9 cellular contexts compared by ENCODE assay signal in genomic region chr1:244050835-244051444, GRCh38. TPM values are rescaled to one million over a fixed set of nuclear protein-coding genes. Genes with fewer than 3 reads are reported as not detected.
DNase-seq lines count a peak whose midpoint lies in the region; ATAC-seq, FAIRE-seq and TF ChIP-seq lines count a peak whose summit lies in the region.
"Had no signal": no experiment of that assay in that cellular context is flagged by ENCODE, and none has a peak within 500 bp of the region (broad histone marks: within the 10 kb centered on the region; RNA-seq: fewer than 3 reads in every experiment).

TSS of gene ZBTB18 (plus strand) at chr1:244051283. CDS start at chr1:244051432, 149 bp downstream.

- H4K20me1 ChIP-seq in K562 (replicated peaks; ENCODE audit: control insufficient read depth, insufficient read depth, low read length): peaks cover 15% of the 10 kb centered on the region; the same call in 1 of the 2 replicates

- H3K27me3 ChIP-seq in K562 (ENCODE audit: control insufficient read depth in 2 of 2, insufficient read depth in 2 of 2, low read length in 2 of 2) (peaks cover 19 to 22% of the 10 kb centered on the region in 2 experiments), iPS-18a (ENCODE audit: control insufficient read depth, insufficient read depth, low read length) (peaks cover 26% of the 10 kb centered on the region), gastrocnemius medialis (no peaks in the 10 kb centered on the region)

- BruUV-seq in K562 (replicated peaks; lab: Mats Ljungman, UMichigan): no TSS peak

- CTCF ChIA-PET in K562 (lab: Yijun Ruan, JAX; ENCODE audit: low intra/inter-chr PET ratio): no interaction called here

- H3K4me2 ChIP-seq in K562 (ENCODE audit: insufficient read depth, low read length): peak within 1 kb of the TSS; percentile 44; the same call in 1 of the 2 replicates

- peaks cover 21% of the 10 kb centered on the region for H3K4me1 Mint-ChIP-seq in activated T-cell treated with anti-CD3 and anti-CD28 coated beads, Interleukin-2, amount 50 U/mL, for 24 hours (ENCODE audit: low read depth)

- 8% methylated on average over 4 of the region's 4 CpGs for WGBS in K562 (ENCODE audit: insufficient coverage, low coverage, missing lambda C conversion rate)

- TF ChIP-seq POLR2A in K562 (conservative IDR thresholded peaks at IDR 0.05) (no peak), gastrocnemius medialis (IDR thresholded peaks at IDR 0.05) (peak; percentile 42 to 75)

- no peak for FAIRE-seq in K562 (lab: Jason Lieb, UNC)

- TF ChIP-seq RAD21 in K562 (CRISPR knock-in tag; conservative IDR thresholded peaks at IDR 0.05 in 1 of 2, IDR thresholded peaks at IDR 0.05 in 1 of 2): no peak

- peaks cover 3% of the 10 kb centered on the region for H3K9me1 ChIP-seq in K562 (ENCODE audit: control insufficient read depth, insufficient read depth, low read length)

- H3K36me3 ChIP-seq in K562 (ENCODE audit: control insufficient read depth, insufficient read depth, low read length) (no peaks in the 10 kb centered on the region), iPS-18a (ENCODE audit: control insufficient read depth, low read depth, low read length) (peaks cover 13% of the 10 kb centered on the region), gastrocnemius medialis (peaks cover 0 to 21% of the 10 kb centered on the region in 2 donors)

- no peaks in the 10 kb centered on the region for H3K9me3 ChIP-seq in K562 (replicated peaks; ENCODE audit: control insufficient read depth, insufficient read depth, low read depth, low read length)
- no peaks in the 10 kb centered on the region for H3K9me3 ChIP-seq in iPS-18a (ENCODE audit: control insufficient read depth, low read depth, low read length)
- H3K9me3 ChIP-seq in gastrocnemius medialis: no peaks in the 10 kb centered on the region

- H3K4me3 Mint-ChIP-seq in activated T-cell treated with anti-CD3 and anti-CD28 coated beads, Interleukin-2, amount 50 U/mL, for 24 hours: peak within 1 kb of the TSS; percentile 89
- H3K4me3 Mint-ChIP-seq: nephron had no signal

- H3K4me1 ChIP-seq in K562 (replicated peaks in 1 of 2; ENCODE audit: control insufficient read depth in 2 of 2, insufficient read depth in 2 of 2, low read length in 2 of 2): peaks cover 13 to 16% of the 10 kb centered on the region in 2 experiments
- H3K4me1 ChIP-seq in iPS-18a (ENCODE audit: control insufficient read depth, low read depth, low read length): peaks cover 30% of the 10 kb centered on the region
- peaks cover 32 to 52% of the 10 kb centered on the region in 2 donors for H3K4me1 ChIP-seq in gastrocnemius medialis

- no peak within 1 kb of the TSS for H3K27ac ChIP-seq in K562 (ENCODE audit: extremely low read depth, low read depth, low read length)
- no peak within 1 kb of the TSS for H3K27ac ChIP-seq in iPS-18a (ENCODE audit: low read length)
- H3K27ac ChIP-seq in gastrocnemius medialis: peak within 1 kb of the TSS; percentile 75 to 90 (median 86)

- H2AFZ ChIP-seq in K562 (ENCODE audit: low read depth, low read length): no peak within 1 kb of the TSS

- peak within 1 kb of the TSS; percentile 94 for H3K27ac Mint-ChIP-seq in activated T-cell treated with anti-CD3 and anti-CD28 coated beads, Interleukin-2, amount 50 U/mL, for 24 hours

- H3K79me2 ChIP-seq in K562 (ENCODE audit: control insufficient read depth, insufficient read depth, low read length): no peaks in the 10 kb centered on the region

- H3K9ac ChIP-seq in K562 (ENCODE audit: insufficient read depth in 1 of 2, low read depth in 2 of 2, low read length in 2 of 2) (no peak within 1 kb of the TSS), iPS-18a (ENCODE audit: low read length) (no peak within 1 kb of the TSS)

- no peaks in the 10 kb centered on the region for H3K27me3 Mint-ChIP-seq in activated T-cell treated with anti-CD3 and anti-CD28 coated beads, Interleukin-2, amount 50 U/mL, for 24 hours

- no peak for TF ChIP-seq EP300 in K562 (IDR thresholded peaks at IDR 0.05; ENCODE audit: low read length)

- H3K36me3 Mint-ChIP-seq in activated T-cell treated with anti-CD3 and anti-CD28 coated beads, Interleukin-2, amount 50 U/mL, for 24 hours (ENCODE audit: low read depth): peaks cover 15% of the 10 kb centered on the region

- no peak for DNase-seq in activated T-cell treated with anti-CD3 and anti-CD28 coated beads, Interleukin-2, amount 50 U/mL, for 24 hours
- DNase-seq in activated T-cell treated with anti-CD3 and anti-CD28 coated beads, Interleukin-2, amount 50 U/mL, for 1 hour: no peak
- DNase-seq in NCI-H510A treated with DMSO at 0.1 percent for 48 hours (lab: John Stamatoyannopoulos, UW): peak; percentile 79
- DNase-seq in K562 (ENCODE audit: extremely low read depth in 1 of 4, low spot score in 3 of 4): no peak
- peak; percentile 30 to 59 for DNase-seq in gastrocnemius medialis
- DNase-seq in activated CD4-positive, CD25-positive, alpha-beta regulatory T cell (lab: John Stamatoyannopoulos, UW): no peak
- DNase-seq in HK-2 (ENCODE audit: unreplicated experiment): no peak

- H3K4me3 ChIP-seq in K562 (no peak within 1 kb of the TSS), iPS-18a (ENCODE audit: low read length) (peak within 1 kb of the TSS; percentile 77), gastrocnemius medialis (peak within 1 kb of the TSS; percentile 65 to 72 (median 70))

- POLR2A ChIA-PET in K562 (lab: Yijun Ruan, JAX): interaction anchor here (0.8 to 1.1 kb wide), 2 partner anchors 12 to 14 kb away, joined by 3 to 4 read pairs; no protein-coding TSS in a partner anchor

- ATAC-seq in K562: no peak
- peak; percentile 25 to 29 for ATAC-seq in gastrocnemius medialis

- TF ChIP-seq CTCF in K562 (IDR thresholded peaks at IDR 0.05 in 2 of 3, conservative IDR thresholded peaks at IDR 0.05 in 1 of 3; ENCODE audit: insufficient read depth in 2 of 3, low read depth in 1 of 3, low read length in 3 of 3): no peak
- no peak for TF ChIP-seq CTCF in gastrocnemius medialis (IDR thresholded peaks at IDR 0.05 in 4 of 5, conservative IDR thresholded peaks at IDR 0.05 in 1 of 5)

- in situ Hi-C loops in K562 (cut with MboI): no loop called here
- in situ Hi-C loops in gastrocnemius medialis (cut with MboI; ENCODE audit: low sequenced_read_pairs in 4 of 4): loop anchor here in 1 of 4 donors (25.0 kb wide), 1 partner anchor 186 kb away; no protein-coding TSS in a partner anchor

- intact Hi-C loops in K562 (cut with micrococcal nuclease): no loop called here
- intact Hi-C loops in gastrocnemius medialis (cut with DNase I; ENCODE audit: low total_unique reads): no loop called here

- no peaks in the 10 kb centered on the region for H3K9me3 Mint-ChIP-seq in activated T-cell treated with anti-CD3 and anti-CD28 coated beads, Interleukin-2, amount 50 U/mL, for 24 hours
- H3K9me3 Mint-ChIP-seq: nephron had no signal

TF ChIP-seq in K562, 482 proteins besides CTCF, POLR2A, EP300 and RAD21 (continues in another document):
- no peak for TF ChIP-seq RBM17 (IDR thresholded peaks at IDR 0.05; ENCODE audit: borderline replicate concordance, low read depth, low read length)
- peak; percentile 38 for TF ChIP-seq BMI1 (IDR thresholded peaks at IDR 0.05; ENCODE audit: low read length)
- TF ChIP-seq, protein P1, sequence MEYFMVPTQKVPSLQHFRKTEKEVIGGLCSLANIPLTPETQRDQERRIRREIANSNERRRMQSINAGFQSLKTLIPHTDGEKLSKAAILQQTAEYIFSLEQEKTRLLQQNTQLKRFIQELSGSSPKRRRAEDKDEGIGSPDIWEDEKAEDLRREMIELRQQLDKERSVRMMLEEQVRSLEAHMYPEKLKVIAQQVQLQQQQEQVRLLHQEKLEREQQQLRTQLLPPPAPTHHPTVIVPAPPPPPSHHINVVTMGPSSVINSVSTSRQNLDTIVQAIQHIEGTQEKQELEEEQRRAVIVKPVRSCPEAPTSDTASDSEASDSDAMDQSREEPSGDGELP (CRISPR knock-in tag; IDR thresholded peaks at IDR 0.05; ENCODE audit: borderline replicate concordance): no peak

RNA-seq across cellular contexts. Expression of gene ZBTB18, which starts in this region (rescaled TPM):
- total RNA-seq in K562 (2011; cell fraction: chromatin; rRNA removed; ENCODE audit: low replicate concordance): 4.1 and 7.6 TPM in 2 replicates
- 3.3 and 4.6 TPM in 2 replicates for total RNA-seq in K562 (2011; cell fraction: nucleolus; rRNA removed)
- 4.4 and 4.8 TPM in 2 replicates for total RNA-seq in K562 (2011; cell fraction: nucleoplasm; rRNA removed)
- total RNA-seq in K562 (2014; rRNA removed) (1.4 and 1.5 TPM in 2 replicates), K562 (2014; rRNA removed; fragmentation: Illumina TruSeq; extraction: Trizol) (1.6 and 2.0 TPM in 2 replicates), K562 (2015; rRNA removed; fragmentation: Illumina TruSeq; extraction: Trizol) (1.6 and 1.7 TPM in 2 replicates), K562 (2021) (2.1 and 2.2 TPM in 2 replicates), gastrocnemius medialis (10 to 100 TPM; 48.2 to 60.7 (median 55.5) TPM)
- polyA plus RNA-seq in K562 (2011; rRNA removed) (2.6 TPM in 2 replicates), K562 (2014; fragmentation: Illumina TruSeq; extraction: Trizol) (1.6 TPM in 2 replicates), K562 (2014; fragmentation: Nextera tagmentation; extraction: Ambion mirVana) (under 1 TPM; 0.13 to 0.24 TPM), K562 (2014; rRNA removed) (1.7 and 1.8 TPM in 2 replicates)
- polyA plus RNA-seq in K562 (2011; cell fraction: cytosol; rRNA removed): 1.6 and 1.8 TPM in 2 replicates
- polyA plus RNA-seq in K562 (2011; cell fraction: nucleus; rRNA removed): 6.9 and 7.8 TPM in 2 replicates
- polyA plus RNA-seq in K562 (2012): 1.3 and 1.4 TPM in 2 replicates
- 3.7 and 4.1 TPM in 2 replicates for polyA minus RNA-seq in K562 (2011; rRNA and poly(A)+ RNA removed)
- polyA minus RNA-seq in K562 (2011; cell fraction: cytosol; rRNA and poly(A)+ RNA removed): 1.7 and 2.6 TPM in 2 replicates
- 2.6 and 4.3 TPM in 2 replicates for polyA minus RNA-seq in K562 (2011; cell fraction: nucleus; rRNA and poly(A)+ RNA removed)

Comparison
In these comparisons a context has a peak if more than half of its experiments do, and no peak if none do; other contexts are left out.
1. RNA of gene ZBTB18 (total RNA-seq): 48.2 to 60.7 TPM in gastrocnemius medialis; 1.4 to 7.6 TPM in K562; every median in the first group is over 4 times any median in the second.
2. DNase-seq: peak in NCI-H510A treated with DMSO at 0.1 percent for 48 hours (single experiment) and gastrocnemius medialis (2 of 2); none in activated T-cell treated with anti-CD3 and anti-CD28 coated beads, Interleukin-2, amount 50 U/mL, for 24 hours (single experiment), activated T-cell treated with anti-CD3 and anti-CD28 coated beads, Interleukin-2, amount 50 U/mL, for 1 hour (single experiment), K562 (0 of 4), activated CD4-positive, CD25-positive, alpha-beta regulatory T cell (0 of 4) and HK-2 (single experiment).
3. H3K27ac ChIP-seq: peak in gastrocnemius medialis (4 of 4); none in K562 (single experiment) and iPS-18a (single experiment).